33 cellular contexts compared by ENCODE assay signal in genomic region chr6:164114656-164115055, GRCh38.
"Had no signal": no experiment of that assay in that cellular context is flagged by ENCODE, and none has a peak within 500 bp of the region (broad histone marks: within the 10 kb centered on the region; RNA-seq: fewer than 3 reads in every experiment).

No MANE protein-coding gene starts in this region.

- H3K36me3 Mint-ChIP-seq: WTC11 had no signal

- H3K4me1 ChIP-seq: body of pancreas, Peyer's patch had no signal

- H3K36me3 ChIP-seq: adrenal gland, MG63, Peyer's patch, SJSA1 had no signal

- H3K4me2 ChIP-seq: SK-N-SH had no signal

- H3K9me3 Mint-ChIP-seq: activated naive CD4-positive, alpha-beta T cell treated with anti-CD3 and anti-CD28 coated beads for 36 hours; activated T-helper 1 cell treated with anti-CD3 and anti-CD28 coated beads, Interleukin-12 subunit alpha, Interleukin-12 subunit beta, Interleukin-2, Interleukin-4 antibody, amounts not matched to agents 30 ng/mL and 10 ng/mL and 1 ng/mL, durations not matched to agents 14 hours and 24 hours and 36 hours; T-helper 1 cell treated with Interleukin-12 subunit alpha and Interleukin-12 subunit beta and Interleukin-4 antibody, amounts not matched to agents 30 μg/mL and 1 μg/mL, for 36 hours; T-helper 2 cell treated with Interferon-gamma antibody and Interleukin-4, amounts not matched to agents 5 μg/mL and 100 μg/mL, for 36 hours had no signal

- H3K4me1 Mint-ChIP-seq: activated CD4-positive, alpha-beta T cell treated with anti-CD3 and anti-CD28 coated beads for 36 hours; activated CD4-positive, alpha-beta T cell treated with anti-CD3 and anti-CD28 coated beads, Interleukin-2, amount 10 ng/mL, durations not matched to agents 7 days and 5 days had no signal

- H3K27me3 Mint-ChIP-seq: activated CD4-positive, alpha-beta T cell treated with anti-CD3 and anti-CD28 coated beads, Interleukin-2, amount 10 ng/mL, durations not matched to agents 7 days and 5 days had no signal

- H3K9ac ChIP-seq: SK-N-SH had no signal

- H3K27ac ChIP-seq: adrenal gland, body of pancreas, Peyer's patch, SJSA1 had no signal

- H3K27ac Mint-ChIP-seq: activated CD4-positive, alpha-beta T cell treated with anti-CD3 and anti-CD28 coated beads for 36 hours; activated CD4-positive, alpha-beta T cell treated with anti-CD3 and anti-CD28 coated beads, Interleukin-2, amount 10 ng/mL, durations not matched to agents 7 days and 5 days; activated CD8-positive, alpha-beta T cell treated with anti-CD3 and anti-CD28 coated beads, Interleukin-2, amount 10 ng/mL, durations not matched to agents 7 days and 5 days; activated naive CD4-positive, alpha-beta T cell treated with anti-CD3 and anti-CD28 coated beads for 36 hours; activated naive CD4-positive, alpha-beta T cell treated with anti-CD3 and anti-CD28 coated beads, Interleukin-2, amount 50 U/mL, for 72 hours; activated T-helper 1 cell treated with anti-CD3 and anti-CD28 coated beads, Interleukin-12 subunit alpha, Interleukin-12 subunit beta, Interleukin-2, Interleukin-4 antibody, amounts not matched to agents 30 ng/mL and 10 ng/mL and 1 ng/mL, durations not matched to agents 14 hours and 24 hours and 36 hours; T-helper 1 cell treated with Interleukin-12 subunit alpha and Interleukin-12 subunit beta and Interleukin-4 antibody, amounts not matched to agents 30 μg/mL and 1 μg/mL, for 36 hours; T-helper 2 cell treated with Interferon-gamma antibody and Interleukin-4, amounts not matched to agents 5 μg/mL and 100 μg/mL, for 36 hours; WTC11 had no signal

- H3K4me3 ChIP-seq: adrenal gland, body of pancreas, MG63, Peyer's patch, SJSA1 had no signal

- H3K9me3 ChIP-seq: adrenal gland, body of pancreas, MG63, SJSA1, SK-N-SH had no signal

- ATAC-seq: activated CD4-positive, alpha-beta T cell treated with anti-CD3 and anti-CD28 coated beads for 36 hours; activated CD4-positive, CD25-positive, alpha-beta regulatory T cell treated with anti-CD3 and anti-CD28 coated beads, Interleukin-2, amount 50 U/mL, for 24 hours; activated CD8-positive, alpha-beta T cell treated with anti-CD3 and anti-CD28 coated beads, Interleukin-2, amount 10 ng/mL, durations not matched to agents 7 days and 5 days; activated naive CD4-positive, alpha-beta T cell treated with anti-CD3 and anti-CD28 coated beads, Interleukin-2, amount 50 U/mL, for 72 hours; activated T-cell treated with anti-CD3 and anti-CD28 coated beads, Interleukin-2, amount 50 U/mL, for 4 hours; body of pancreas; PC-3; WTC11 had no signal

- DNase-seq: activated CD4-positive, alpha-beta T cell treated with anti-CD3 and anti-CD28 coated beads for 36 hours; activated CD4-positive, alpha-beta T cell treated with anti-CD3 and anti-CD28 coated beads, Interleukin-2, amount 10 ng/mL, durations not matched to agents 7 days and 5 days; activated CD4-positive, alpha-beta T cell treated with anti-CD3 and anti-CD28 coated beads, Interleukin-2, amount 50 U/mL, for 48 hours; activated CD8-positive, alpha-beta T cell treated with anti-CD3 and anti-CD28 coated beads, Interleukin-2, amount 10 ng/mL, durations not matched to agents 7 days and 5 days; activated gamma-delta T cell treated with Interleukin-2 at 50 U/mL for 16 hours; activated naive CD4-positive, alpha-beta T cell treated with anti-CD3 and anti-CD28 coated beads for 36 hours; activated T-cell treated with anti-CD3 and anti-CD28 coated beads, Interleukin-2, amount 50 U/mL, for 4 hours; adrenal gland; body of pancreas; Kasumi-1; KG1; MG63; NCI-H1048; NCI-H1105 treated with DMSO at 0.1 percent for 48 hours; NCI-H1436; NCI-H1694; NCI-H1930; NCI-H2081 treated with DMSO at 0.1 percent for 48 hours; NCI-H345; NCI-H524 treated with DMSO at 0.1 percent for 48 hours; NK-92 treated with Interleukin-12 subunit alpha and Interleukin-12 subunit beta, amount 100 ng/mL, for 24 hours; PC-3; Peyer's patch; RPMI8226; SHP77 treated with DMSO at 0.1 percent for 48 hours; SK-N-SH had no signal

- H3K4me3 Mint-ChIP-seq: activated CD4-positive, alpha-beta T cell treated with anti-CD3 and anti-CD28 coated beads for 36 hours; activated CD4-positive, alpha-beta T cell treated with anti-CD3 and anti-CD28 coated beads, Interleukin-2, amount 10 ng/mL, durations not matched to agents 7 days and 5 days; activated CD8-positive, alpha-beta T cell treated with anti-CD3 and anti-CD28 coated beads, Interleukin-2, amount 10 ng/mL, durations not matched to agents 7 days and 5 days; activated naive CD4-positive, alpha-beta T cell treated with anti-CD3 and anti-CD28 coated beads for 36 hours; activated T-cell treated with anti-CD3 and anti-CD28 coated beads, Interleukin-2, amount 50 U/mL, for 4 hours; activated T-helper 1 cell treated with anti-CD3 and anti-CD28 coated beads, Interleukin-12 subunit alpha, Interleukin-12 subunit beta, Interleukin-2, Interleukin-4 antibody, amounts not matched to agents 30 ng/mL and 10 ng/mL and 1 ng/mL, durations not matched to agents 14 hours and 24 hours and 36 hours; T-helper 1 cell treated with Interleukin-12 subunit alpha and Interleukin-12 subunit beta and Interleukin-4 antibody, amounts not matched to agents 30 μg/mL and 1 μg/mL, for 36 hours; T-helper 2 cell treated with Interferon-gamma antibody and Interleukin-4, amounts not matched to agents 5 μg/mL and 100 μg/mL, for 36 hours; WTC11 had no signal

- H3K27me3 ChIP-seq: adrenal gland, body of pancreas, MG63, Peyer's patch, SJSA1 had no signal
